In the genomic region with DNA sequence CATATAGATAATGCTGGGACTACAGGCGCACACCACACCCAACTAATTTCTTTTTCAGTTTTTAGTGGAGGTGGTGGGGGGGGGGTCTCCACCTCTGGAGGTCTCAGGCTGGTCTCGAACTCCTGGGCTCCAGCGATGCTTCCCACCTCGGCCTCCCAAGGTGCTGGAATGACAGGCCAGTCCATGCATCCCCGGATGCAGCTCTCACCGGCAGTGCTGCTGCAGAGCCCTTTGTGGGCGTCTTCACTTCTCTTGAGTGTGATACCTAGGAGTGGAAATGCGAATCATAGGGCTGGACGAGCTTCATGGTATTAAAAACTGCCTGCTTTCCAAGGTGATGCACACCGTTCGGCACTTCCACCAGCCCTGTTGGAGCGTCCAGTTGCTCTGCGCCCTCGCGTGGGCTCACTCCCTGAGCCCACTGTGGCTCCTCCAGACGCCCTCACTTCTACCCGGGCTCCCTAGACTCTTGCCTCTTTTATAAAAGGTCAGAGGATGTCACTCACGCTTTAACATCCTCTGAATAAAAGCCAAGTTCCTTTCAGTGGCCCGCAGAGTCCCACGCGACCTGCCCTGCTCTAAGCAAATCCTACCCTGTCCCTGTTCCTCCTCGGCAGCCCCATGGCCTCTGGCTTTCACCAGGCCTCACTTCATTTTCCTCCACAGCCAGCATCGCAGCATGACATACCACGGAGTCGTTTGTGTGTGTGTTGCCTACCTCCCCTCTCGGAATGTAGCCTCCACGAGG, we compare ENCODE assay signal across 3 cellular contexts.
TF ChIP-seq lines count a peak whose summit lies in the region.

No MANE protein-coding gene starts in this region.

TF ChIP-seq in SK-N-SH, 30 proteins besides CTCF, POLR2A, EP300 and RAD21:
- TF ChIP-seq TAF1 (IDR thresholded peaks at IDR 0.05; ENCODE audit: borderline replicate concordance, low read depth, low read length): no peak
- TF ChIP-seq CHD2 (IDR thresholded peaks at IDR 0.05; ENCODE audit: low read length, partially characterized antibody): no peak
- TF ChIP-seq NFIC (IDR thresholded peaks at IDR 0.05; ENCODE audit: borderline replicate concordance): no peak
- no peak for TF ChIP-seq RCOR1 (IDR thresholded peaks at IDR 0.05; ENCODE audit: low read length)
- TF ChIP-seq TEAD4 (IDR thresholded peaks at IDR 0.05; ENCODE audit: borderline replicate concordance, insufficient read depth): no peak
- TF ChIP-seq FOXM1 (IDR thresholded peaks at IDR 0.05; ENCODE audit: low read depth): no peak
- no peak for TF ChIP-seq SMC3 (IDR thresholded peaks at IDR 0.05; ENCODE audit: low read depth, low read length)

TF ChIP-seq in SK-N-SH treated with all-trans-retinoic acid at 6 μM for 48 hours, 23 proteins besides CTCF, POLR2A, EP300 and RAD21:
- TF ChIP-seq BACH2 (CRISPR knock-in tag; IDR thresholded peaks at IDR 0.05; ENCODE audit: borderline replicate concordance): no peak
- TF ChIP-seq, protein P1, sequence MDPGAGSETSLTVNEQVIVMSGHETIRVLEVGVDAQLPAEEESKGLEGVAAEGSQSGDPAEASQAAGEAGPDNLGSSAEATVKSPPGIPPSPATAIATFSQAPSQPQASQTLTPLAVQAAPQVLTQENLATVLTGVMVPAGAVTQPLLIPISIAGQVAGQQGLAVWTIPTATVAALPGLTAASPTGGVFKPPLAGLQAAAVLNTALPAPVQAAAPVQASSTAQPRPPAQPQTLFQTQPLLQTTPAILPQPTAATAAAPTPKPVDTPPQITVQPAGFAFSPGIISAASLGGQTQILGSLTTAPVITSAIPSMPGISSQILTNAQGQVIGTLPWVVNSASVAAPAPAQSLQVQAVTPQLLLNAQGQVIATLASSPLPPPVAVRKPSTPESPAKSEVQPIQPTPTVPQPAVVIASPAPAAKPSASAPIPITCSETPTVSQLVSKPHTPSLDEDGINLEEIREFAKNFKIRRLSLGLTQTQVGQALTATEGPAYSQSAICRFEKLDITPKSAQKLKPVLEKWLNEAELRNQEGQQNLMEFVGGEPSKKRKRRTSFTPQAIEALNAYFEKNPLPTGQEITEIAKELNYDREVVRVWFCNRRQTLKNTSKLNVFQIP (CRISPR knock-in tag; IDR thresholded peaks at IDR 0.05; ENCODE audit: borderline replicate concordance, low read depth): no peak
- TF ChIP-seq ZNF565 (CRISPR knock-in tag; conservative IDR thresholded peaks at IDR 0.05; ENCODE audit: low read depth): no peak
- no peak for TF ChIP-seq TOX (CRISPR knock-in tag; IDR thresholded peaks at IDR 0.05; ENCODE audit: borderline replicate concordance)
- TF ChIP-seq ZFP30 (CRISPR knock-in tag; IDR thresholded peaks at IDR 0.05): no peak
- TF ChIP-seq, protein P2, sequence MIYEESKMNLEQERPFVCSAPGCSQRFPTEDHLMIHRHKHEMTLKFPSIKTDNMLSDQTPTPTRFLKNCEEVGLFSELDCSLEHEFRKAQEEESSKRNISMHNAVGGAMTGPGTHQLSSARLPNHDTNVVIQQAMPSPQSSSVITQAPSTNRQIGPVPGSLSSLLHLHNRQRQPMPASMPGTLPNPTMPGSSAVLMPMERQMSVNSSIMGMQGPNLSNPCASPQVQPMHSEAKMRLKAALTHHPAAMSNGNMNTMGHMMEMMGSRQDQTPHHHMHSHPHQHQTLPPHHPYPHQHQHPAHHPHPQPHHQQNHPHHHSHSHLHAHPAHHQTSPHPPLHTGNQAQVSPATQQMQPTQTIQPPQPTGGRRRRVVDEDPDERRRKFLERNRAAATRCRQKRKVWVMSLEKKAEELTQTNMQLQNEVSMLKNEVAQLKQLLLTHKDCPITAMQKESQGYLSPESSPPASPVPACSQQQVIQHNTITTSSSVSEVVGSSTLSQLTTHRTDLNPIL (CRISPR knock-in tag; IDR thresholded peaks at IDR 0.05; ENCODE audit: low read depth): no peak
- no peak for TF ChIP-seq TSHZ2 (CRISPR knock-in tag; IDR thresholded peaks at IDR 0.05)
- no peak for TF ChIP-seq RARB (CRISPR knock-in tag; IDR thresholded peaks at IDR 0.05)
- no peak for TF ChIP-seq ZFP3 (CRISPR knock-in tag; IDR thresholded peaks at IDR 0.05)

TF ChIP-seq in H1, 55 proteins besides CTCF, POLR2A, EP300 and RAD21:
- peak; percentile 34; the same call in 1 of the 2 replicates for TF ChIP-seq TAF1 (IDR thresholded peaks at IDR 0.05; ENCODE audit: low read depth, low read length)
- TF ChIP-seq TEAD4 (IDR thresholded peaks at IDR 0.05; ENCODE audit: low read depth, low read length): no peak
